In the genomic region with DNA sequence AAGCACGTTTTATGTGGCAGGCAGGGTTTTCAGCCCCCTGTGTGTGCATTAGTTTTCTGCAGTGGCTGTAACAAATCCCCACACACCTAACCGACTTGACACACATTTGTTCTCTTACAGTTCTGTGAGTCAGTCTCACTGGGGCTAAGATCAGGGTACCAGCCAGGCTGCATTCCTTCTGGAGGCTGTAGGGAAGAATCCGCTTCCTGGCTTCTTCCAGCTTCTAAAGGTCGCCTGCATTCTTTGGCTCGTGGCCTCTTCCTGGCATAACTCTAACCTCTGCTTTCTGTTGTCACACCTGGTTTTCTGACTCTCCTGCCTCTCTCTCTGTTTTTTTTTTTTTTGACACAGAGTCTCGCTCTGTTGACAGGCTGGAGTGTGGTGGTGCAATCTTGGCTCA, we compare ENCODE assay signal across 9 cellular contexts. TPM values are rescaled to one million over a fixed set of nuclear protein-coding genes. Genes with fewer than 3 reads are reported as not detected.
"Had no signal": no experiment of that assay in that cellular context is flagged by ENCODE, and none has a peak within 500 bp of the region (broad histone marks: within the 10 kb centered on the region; RNA-seq: fewer than 3 reads in every experiment).

No MANE protein-coding gene starts in this region.

- H3K36me3 ChIP-seq: HAP-1 had no signal

- ATAC-seq: HCT116, K562 had no signal

- DNase-seq: GOT3, H7, IMR-90, KG1 had no signal

- H3K9me3 ChIP-seq: HAP-1 had no signal

- H3K4me3 ChIP-seq: HAP-1, K562 had no signal

- H3K4me1 ChIP-seq: HAP-1 had no signal

RNA-seq across cellular contexts. Expression of a gene that starts 6.4 kb away (rescaled TPM):
- total RNA-seq: H7, HT-29, IMR-90, K562 had no signal
- polyA plus RNA-seq: IMR-90, K562 had no signal

RNA-seq across cellular contexts. Expression of a gene that starts 8.9 kb away (rescaled TPM):
- total RNA-seq: H4, H7, HT-29, IMR-90, K562 had no signal
- polyA plus RNA-seq: IMR-90, K562 had no signal

RNA-seq across cellular contexts. Expression of a gene that starts 43.0 kb away (rescaled TPM):
- total RNA-seq: H4, H7, HT-29, IMR-90, K562 had no signal
- polyA plus RNA-seq: IMR-90, K562 had no signal
